Comparison of ENCODE assay signal across 20 cellular contexts in genomic region chr2:26670931-26671460, GRCh38. TPM values are rescaled to one million over a fixed set of nuclear protein-coding genes. Genes with fewer than 3 reads are reported as not detected.
DNase-seq lines count a peak whose midpoint lies in the region; ATAC-seq and TF ChIP-seq lines count a peak whose summit lies in the region.
"Had no signal": no experiment of that assay in that cellular context is flagged by ENCODE, and none has a peak within 500 bp of the region (broad histone marks: within the 10 kb centered on the region; RNA-seq: fewer than 3 reads in every experiment).

No MANE protein-coding gene starts in this region.

- no peak overlapping the region for H3K56ac ChIP-seq in H9 (ENCODE audit: insufficient read length, low read depth, low read length)

- no peaks in the 10 kb centered on the region for H3K23me2 ChIP-seq in H9 (ENCODE audit: insufficient read length, low read depth, low read length, poor library complexity, severe bottlenecking)

- H4K8ac ChIP-seq in H9 (replicated peaks; ENCODE audit: insufficient read length, low read depth, low read length), result no peak overlapping the region

- no peak overlapping the region for H2AFZ ChIP-seq in H9 (ENCODE audit: low read length)
- H2AFZ ChIP-seq: GM23248 had no signal

- no peaks in the 10 kb centered on the region for H3K9me3 ChIP-seq in H9 (ENCODE audit: control insufficient read depth, low read depth, low read length)

- no peaks in the 10 kb centered on the region for H3K79me1 ChIP-seq in H9 (ENCODE audit: insufficient read depth, low read depth, low read length, poor library complexity, severe bottlenecking)

- ATAC-seq in GM21528 (IDR thresholded peaks at IDR 0.05; ENCODE audit: low FRiP score, unreplicated experiment), result no peak
- ATAC-seq: HCT116 had no signal

- H3K4ac ChIP-seq in H9 (ENCODE audit: low read depth, low read length), result no peak overlapping the region

- H2BK15ac ChIP-seq in H9 (ENCODE audit: low read depth, low read length), result no peak overlapping the region

- H3K23ac ChIP-seq in H9 (ENCODE audit: insufficient read length, low read depth, low read length), result no peak overlapping the region

- no peak overlapping the region for H4K91ac ChIP-seq in H9 (ENCODE audit: insufficient read length, low read depth, low read length)

- H3K79me2 ChIP-seq in H9 (ENCODE audit: insufficient read depth, low read length), result no peaks in the 10 kb centered on the region

- no peaks in the 10 kb centered on the region for H3K27me3 ChIP-seq in H9 (ENCODE audit: insufficient read depth, low read length)

- DNase-seq in activated effector memory CD4-positive, alpha-beta T cell treated with anti-CD3 and anti-CD28 coated beads, Interleukin-2, amount 50 U/mL, for 16 hours, result peak; percentile 5
- no peak for DNase-seq in activated effector memory CD4-positive, alpha-beta T cell treated with Interleukin-2 at 50 U/mL for 16 hours
- DNase-seq in chondrocyte (ENCODE audit: low spot score) (peak; percentile 54), mesenteric fat pad (ENCODE audit: low spot score) (peak; percentile 62), H9 (no peak), dedifferentiated amniotic fluid mesenchymal stem cell (ENCODE audit: extremely low spot score) (no peak)
- no peak for DNase-seq in stimulated activated CD8-positive, alpha-beta memory T cell treated with anti-CD3 and anti-CD28 coated beads, Interleukin-4, amount 100 ng/mL, for 48 hours
- DNase-seq: 8988T; CD4-positive, CD25-positive, alpha-beta regulatory T cell; COR-L47; GF-D8; KG1; MV-4-11; NCI-H1694 treated with DMSO at 0.1 percent for 48 hours; NK-92 treated with Interleukin-12 subunit alpha and Interleukin-12 subunit beta, amount 100 ng/mL, for 24 hours; Right ventricle myocardium superior had no signal

- H3T11ph ChIP-seq in H9 (ENCODE audit: low read length), result no peak overlapping the region

- H2BK120ac ChIP-seq in H9 (ENCODE audit: low read depth, low read length, poor library complexity, severe bottlenecking), result no peak overlapping the region

- no CpG with 5 or more reads among the region's 5 CpGs for WGBS in H9 (ENCODE audit: extremely low coverage, insufficient read length, low lambda C conversion rate)

- peaks cover 6% of the 10 kb centered on the region for H3K4me1 Mint-ChIP-seq in chondrocyte (ENCODE audit: low read depth)
- H3K4me1 Mint-ChIP-seq in H9, result peaks cover 7 to 18% of the 10 kb centered on the region in 2 experiments
- H3K4me1 Mint-ChIP-seq: CD4-positive, CD25-positive, alpha-beta regulatory T cell had no signal

- H4K5ac ChIP-seq in H9 (ENCODE audit: insufficient read length, low read depth, low read length), result no peak overlapping the region

- no peak overlapping the region for H3K14ac ChIP-seq in H9 (ENCODE audit: insufficient read depth, low read length)

- no peak overlapping the region for H2AK5ac ChIP-seq in H9 (ENCODE audit: insufficient read length, low read length)

- H3K36me3 Mint-ChIP-seq in chondrocyte (ENCODE audit: low read depth) (no peaks in the 10 kb centered on the region), H9 (ENCODE audit: insufficient read depth in 1 of 3, low read depth in 3 of 3) (no peaks in the 10 kb centered on the region)
- H3K36me3 Mint-ChIP-seq: CD4-positive, CD25-positive, alpha-beta regulatory T cell had no signal

- no peak overlapping the region for H3K18ac ChIP-seq in H9 (ENCODE audit: insufficient read length, low read depth, low read length)

- H3K27ac ChIP-seq in H9 (ENCODE audit: insufficient read length, low read depth, low read length), result no peak overlapping the region
- H3K27ac ChIP-seq: GM23248 had no signal

- H3K27me3 Mint-ChIP-seq in chondrocyte (ENCODE audit: low read depth) (peaks cover 40% of the 10 kb centered on the region), H9 (ENCODE audit: low read depth) (peaks cover 28% of the 10 kb centered on the region)

- H3K27ac Mint-ChIP-seq in chondrocyte (ENCODE audit: unreplicated experiment) (no peak overlapping the region), H9 (no peak overlapping the region)
- H3K27ac Mint-ChIP-seq: CD4-positive, CD25-positive, alpha-beta regulatory T cell had no signal

- TF ChIP-seq CTCF in chondrocyte (IDR thresholded peaks at IDR 0.05) (no peak), H9 (conservative IDR thresholded peaks at IDR 0.05) (no peak)

- H3K9me3 Mint-ChIP-seq in chondrocyte (ENCODE audit: low read depth), result no peaks in the 10 kb centered on the region
- H3K9me3 Mint-ChIP-seq in H9, result no peaks in the 10 kb centered on the region

- no peaks in the 10 kb centered on the region for H3K4me1 ChIP-seq in H9 (ENCODE audit: insufficient read depth, low read length)

- no peak overlapping the region for H3K4me2 ChIP-seq in H9 (ENCODE audit: insufficient read depth, insufficient read length, low read length)

- H2BK5ac ChIP-seq in H9 (ENCODE audit: insufficient read length, low read length), result no peak overlapping the region

- no peaks in the 10 kb centered on the region for H4K20me1 ChIP-seq in H9 (ENCODE audit: control insufficient read depth, insufficient read depth, insufficient read length)

- H2BK12ac ChIP-seq in H9 (ENCODE audit: insufficient read length, low read depth, low read length), result no peak overlapping the region

- H3K9ac ChIP-seq in H9 (ENCODE audit: extremely low read depth, insufficient read length, low read length), result no peak overlapping the region
- H3K9ac ChIP-seq: GM23248 had no signal

- no peak overlapping the region for H2BK20ac ChIP-seq in H9 (ENCODE audit: low read depth, low read length, poor library complexity, severe bottlenecking)

- H3K4me3 Mint-ChIP-seq in chondrocyte (ENCODE audit: unreplicated experiment) (no peak overlapping the region), H9 (no peak overlapping the region)
- H3K4me3 Mint-ChIP-seq: CD4-positive, CD25-positive, alpha-beta regulatory T cell had no signal

RNA-seq across cellular contexts. Expression of gene KCNK3, which starts 21.5 kb away (rescaled TPM):
- 0.77 to 2.9 TPM (median 2.8 TPM) in 3 replicates for total RNA-seq in chondrocyte
- total RNA-seq in mesenteric fat pad, result 1.9 TPM
- total RNA-seq in H9 (2021), result 0.09 TPM in 1 of 2 replicates, not detected in the other
- total RNA-seq: CD4-positive, CD25-positive, alpha-beta regulatory T cell; GM23248 had no signal

RNA-seq across cellular contexts. Expression of gene CIB4, which starts 29.8 kb away (rescaled TPM):
- total RNA-seq in chondrocyte (not detected in 3 replicates), mesenteric fat pad (not detected), H9 (2021) (not detected in 2 replicates)
- total RNA-seq: CD4-positive, CD25-positive, alpha-beta regulatory T cell; GM23248; NCI-H460; Right ventricle myocardium superior had no signal

Comparison
In these comparisons a context has a peak if more than half of its experiments do, and no peak if none do; other contexts are left out.
1. DNase-seq: peak in activated effector memory CD4-positive, alpha-beta T cell treated with anti-CD3 and anti-CD28 coated beads, Interleukin-2, amount 50 U/mL, for 16 hours (single experiment), chondrocyte (single experiment) and mesenteric fat pad (single experiment); none in activated effector memory CD4-positive, alpha-beta T cell treated with Interleukin-2 at 50 U/mL for 16 hours (single experiment), stimulated activated CD8-positive, alpha-beta memory T cell treated with anti-CD3 and anti-CD28 coated beads, Interleukin-4, amount 100 ng/mL, for 48 hours (single experiment), H9 (single experiment) and dedifferentiated amniotic fluid mesenchymal stem cell (single experiment).